19 cellular contexts compared by ENCODE assay signal in genomic region chr3:167852216-167852615, GRCh38.
DNase-seq lines count a peak whose midpoint lies in the region; ATAC-seq and TF ChIP-seq lines count a peak whose summit lies in the region.
"Had no signal": no experiment of that assay in that cellular context is flagged by ENCODE, and none has a peak within 500 bp of the region (broad histone marks: within the 10 kb centered on the region; RNA-seq: fewer than 3 reads in every experiment).

No MANE protein-coding gene starts in this region.

- DNase-seq in SK-N-SH, result no peak
- DNase-seq in adipocyte (ENCODE audit: low read depth), result peak; percentile 10
- DNase-seq in fibroblast of peridontal ligament (ENCODE audit: extremely low read depth), result peak; percentile 53
- DNase-seq in caudate nucleus (lab: John Stamatoyannopoulos, UW), result no peak
- DNase-seq in Calu3, result no peak
- no peak for DNase-seq in retina
- DNase-seq: DMS153, NCI-H1048, NCI-H2107, NCI-H226, NCI-H526, SHP77 had no signal

- no peaks in the 10 kb centered on the region for H3K36me3 Mint-ChIP-seq in Calu3 (ENCODE audit: insufficient read depth, unreplicated experiment)

- H3K79me2 ChIP-seq in SK-N-SH (ENCODE audit: insufficient read depth), result no peaks in the 10 kb centered on the region

- ATAC-seq in SK-N-SH treated with all-trans-retinoic acid at 6 μM for 48 hours (peak; percentile 81), HG02763 (IDR thresholded peaks at IDR 0.05; ENCODE audit: unreplicated experiment) (no peak)
- ATAC-seq: K562, Panc1 had no signal

- CTCF ChIA-PET in SK-N-SH (lab: Yijun Ruan, JAX) (no interaction called here), Calu3 (lab: Charles Lee) (no interaction called here)

- no peaks in the 10 kb centered on the region for H3K4me1 ChIP-seq in SK-N-SH (ENCODE audit: control insufficient read depth in 1 of 2, insufficient read depth in 2 of 2, low read depth in 1 of 2, low read length in 1 of 2)
- peaks cover 21% of the 10 kb centered on the region for H3K4me1 ChIP-seq in adipocyte (ENCODE audit: control insufficient read depth, insufficient read depth, low read length)

- no peaks in the 10 kb centered on the region for H3K27me3 Mint-ChIP-seq in Calu3 (ENCODE audit: unreplicated experiment)

- H4K20me1 ChIP-seq in SK-N-SH (ENCODE audit: insufficient read depth), result no peaks in the 10 kb centered on the region

- H3K9me3 Mint-ChIP-seq in Calu3 (ENCODE audit: low read depth, unreplicated experiment), result no peaks in the 10 kb centered on the region

- TF ChIP-seq RAD21 in SK-N-SH (IDR thresholded peaks at IDR 0.05; ENCODE audit: low read length), result no peak

- H3K9me3 ChIP-seq in SK-N-SH (no peaks in the 10 kb centered on the region), adipocyte (ENCODE audit: control insufficient read depth, low read length) (no peaks in the 10 kb centered on the region)

- intact Hi-C loops in Calu3 (cut with micrococcal nuclease; ENCODE audit: unreplicated experiment), result no loop called here

- H2AFZ ChIP-seq in SK-N-SH (ENCODE audit: low read depth), result no peak overlapping the region

- WGBS in SK-N-SH (ENCODE audit: low lambda C conversion rate), result 61% methylated on average over 2 of the region's 2 CpGs

- TF ChIP-seq CTCF in SK-N-SH (IDR thresholded peaks at IDR 0.05), result no peak
- no peak for TF ChIP-seq CTCF in Calu3 (IDR thresholded peaks at IDR 0.05; ENCODE audit: unreplicated experiment)

- H3K27me3 ChIP-seq in SK-N-SH (ENCODE audit: insufficient read depth) (no peaks in the 10 kb centered on the region), adipocyte (replicated peaks; ENCODE audit: control insufficient read depth, insufficient read depth, low read length) (no peaks in the 10 kb centered on the region)

- H3K27ac ChIP-seq in SK-N-SH (ENCODE audit: low read depth in 2 of 2, low read length in 1 of 2) (no peak overlapping the region), caudate nucleus (ENCODE audit: low read depth, low read length) (no peak overlapping the region)
- H3K27ac ChIP-seq: 22Rv1, C4-2B, HL-60 had no signal

- H3K4me1 Mint-ChIP-seq in Calu3 (ENCODE audit: low read depth, unreplicated experiment), result no peaks in the 10 kb centered on the region

- no peak overlapping the region for H3K4me3 ChIP-seq in SK-N-SH (ENCODE audit: low read depth in 2 of 2, low read length in 1 of 2)
- no peak overlapping the region for H3K4me3 ChIP-seq in adipocyte (ENCODE audit: low read length)
- H3K4me3 ChIP-seq: K562 had no signal

- POLR2A ChIA-PET in SK-N-SH (lab: Yijun Ruan, JAX), result no interaction called here

- BruUV-seq in Calu3 (replicated peaks; lab: Mats Ljungman, UMichigan), result no TSS peak

- no peaks in the 10 kb centered on the region for H3K9me2 ChIP-seq in SK-N-SH

- H3K4me3 Mint-ChIP-seq in Calu3 (ENCODE audit: low read depth, unreplicated experiment), result no peak overlapping the region

- H3K27ac Mint-ChIP-seq in Calu3 (ENCODE audit: unreplicated experiment), result no peak overlapping the region

- H3K36me3 ChIP-seq in SK-N-SH (replicated peaks in 1 of 2; ENCODE audit: control insufficient read depth in 1 of 2, insufficient read depth in 2 of 2, low read length in 1 of 2) (no peaks in the 10 kb centered on the region), adipocyte (ENCODE audit: control insufficient read depth, insufficient read depth, low read length, severe bottlenecking) (no peaks in the 10 kb centered on the region)

- no peak overlapping the region for H3K9ac ChIP-seq in SK-N-SH
- peak overlapping the region; percentile 33 for H3K9ac ChIP-seq in adipocyte (ENCODE audit: low read length)

- H3K4me2 ChIP-seq in SK-N-SH, result no peak overlapping the region

- no peaks in the 10 kb centered on the region for H3F3A ChIP-seq in SK-N-SH (replicated peaks; ENCODE audit: insufficient read depth)

- TF ChIP-seq EP300 in SK-N-SH (IDR thresholded peaks at IDR 0.05; ENCODE audit: borderline replicate concordance in 1 of 2, low read depth in 1 of 2, low read length in 1 of 2), result no peak

TF ChIP-seq in SK-N-SH treated with all-trans-retinoic acid at 6 μM for 48 hours, 23 proteins besides CTCF, POLR2A, EP300 and RAD21:
- no peak for TF ChIP-seq ARNTL (CRISPR knock-in tag; IDR thresholded peaks at IDR 0.05; ENCODE audit: borderline replicate concordance, low read depth)
- TF ChIP-seq GLIS3 (CRISPR knock-in tag; IDR thresholded peaks at IDR 0.05), result no peak
- no peak for TF ChIP-seq TOX (CRISPR knock-in tag; IDR thresholded peaks at IDR 0.05; ENCODE audit: borderline replicate concordance)
- TF ChIP-seq BACH2 (CRISPR knock-in tag; IDR thresholded peaks at IDR 0.05; ENCODE audit: borderline replicate concordance), result no peak

TF ChIP-seq in SK-N-SH, 30 proteins besides CTCF, POLR2A, EP300 and RAD21:
- TF ChIP-seq MXI1 (IDR thresholded peaks at IDR 0.05; ENCODE audit: low read depth, low read length) (no peak), SMC3 (IDR thresholded peaks at IDR 0.05; ENCODE audit: low read depth, low read length) (no peak), TAF1 (IDR thresholded peaks at IDR 0.05; ENCODE audit: borderline replicate concordance, low read depth, low read length) (no peak), CHD2 (IDR thresholded peaks at IDR 0.05; ENCODE audit: low read length, partially characterized antibody) (no peak), YY1 (IDR thresholded peaks at IDR 0.05; ENCODE audit: low read depth) (no peak), RFX5 (IDR thresholded peaks at IDR 0.05; ENCODE audit: low read length) (no peak), SIN3A (IDR thresholded peaks at IDR 0.05; ENCODE audit: borderline replicate concordance, low read depth, low read length) (no peak), RXRA (IDR thresholded peaks at IDR 0.05; ENCODE audit: borderline replicate concordance, low read depth) (no peak), GATA2 (CRISPR knock-in tag; IDR thresholded peaks at IDR 0.05) (no peak), GABPA (IDR thresholded peaks at IDR 0.05; ENCODE audit: low read depth) (no peak)
- TF ChIP-seq, protein P1, sequence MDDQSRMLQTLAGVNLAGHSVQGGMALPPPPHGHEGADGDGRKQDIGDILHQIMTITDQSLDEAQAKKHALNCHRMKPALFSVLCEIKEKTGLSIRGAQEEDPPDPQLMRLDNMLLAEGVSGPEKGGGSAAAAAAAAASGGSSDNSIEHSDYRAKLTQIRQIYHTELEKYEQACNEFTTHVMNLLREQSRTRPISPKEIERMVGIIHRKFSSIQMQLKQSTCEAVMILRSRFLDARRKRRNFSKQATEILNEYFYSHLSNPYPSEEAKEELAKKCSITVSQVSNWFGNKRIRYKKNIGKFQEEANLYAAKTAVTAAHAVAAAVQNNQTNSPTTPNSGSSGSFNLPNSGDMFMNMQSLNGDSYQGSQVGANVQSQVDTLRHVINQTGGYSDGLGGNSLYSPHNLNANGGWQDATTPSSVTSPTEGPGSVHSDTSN (IDR thresholded peaks at IDR 0.05), result no peak
- TF ChIP-seq, protein P2, sequence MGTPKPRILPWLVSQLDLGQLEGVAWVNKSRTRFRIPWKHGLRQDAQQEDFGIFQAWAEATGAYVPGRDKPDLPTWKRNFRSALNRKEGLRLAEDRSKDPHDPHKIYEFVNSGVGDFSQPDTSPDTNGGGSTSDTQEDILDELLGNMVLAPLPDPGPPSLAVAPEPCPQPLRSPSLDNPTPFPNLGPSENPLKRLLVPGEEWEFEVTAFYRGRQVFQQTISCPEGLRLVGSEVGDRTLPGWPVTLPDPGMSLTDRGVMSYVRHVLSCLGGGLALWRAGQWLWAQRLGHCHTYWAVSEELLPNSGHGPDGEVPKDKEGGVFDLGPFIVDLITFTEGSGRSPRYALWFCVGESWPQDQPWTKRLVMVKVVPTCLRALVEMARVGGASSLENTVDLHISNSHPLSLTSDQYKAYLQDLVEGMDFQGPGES (IDR thresholded peaks at IDR 0.05; ENCODE audit: low read depth, low read length), result no peak
- TF ChIP-seq, protein P3, sequence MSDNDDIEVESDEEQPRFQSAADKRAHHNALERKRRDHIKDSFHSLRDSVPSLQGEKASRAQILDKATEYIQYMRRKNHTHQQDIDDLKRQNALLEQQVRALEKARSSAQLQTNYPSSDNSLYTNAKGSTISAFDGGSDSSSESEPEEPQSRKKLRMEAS (IDR thresholded peaks at IDR 0.05; ENCODE audit: low read depth), result no peak

Comparison
In these comparisons a context has a peak if more than half of its experiments do, and no peak if none do; other contexts are left out.
1. DNase-seq: peak in adipocyte (single experiment) and fibroblast of peridontal ligament (single experiment); none in SK-N-SH (single experiment), caudate nucleus (0 of 61), Calu3 (single experiment) and retina (single experiment).